Comparison of ENCODE assay signal across 2 cellular contexts in the genomic region with DNA sequence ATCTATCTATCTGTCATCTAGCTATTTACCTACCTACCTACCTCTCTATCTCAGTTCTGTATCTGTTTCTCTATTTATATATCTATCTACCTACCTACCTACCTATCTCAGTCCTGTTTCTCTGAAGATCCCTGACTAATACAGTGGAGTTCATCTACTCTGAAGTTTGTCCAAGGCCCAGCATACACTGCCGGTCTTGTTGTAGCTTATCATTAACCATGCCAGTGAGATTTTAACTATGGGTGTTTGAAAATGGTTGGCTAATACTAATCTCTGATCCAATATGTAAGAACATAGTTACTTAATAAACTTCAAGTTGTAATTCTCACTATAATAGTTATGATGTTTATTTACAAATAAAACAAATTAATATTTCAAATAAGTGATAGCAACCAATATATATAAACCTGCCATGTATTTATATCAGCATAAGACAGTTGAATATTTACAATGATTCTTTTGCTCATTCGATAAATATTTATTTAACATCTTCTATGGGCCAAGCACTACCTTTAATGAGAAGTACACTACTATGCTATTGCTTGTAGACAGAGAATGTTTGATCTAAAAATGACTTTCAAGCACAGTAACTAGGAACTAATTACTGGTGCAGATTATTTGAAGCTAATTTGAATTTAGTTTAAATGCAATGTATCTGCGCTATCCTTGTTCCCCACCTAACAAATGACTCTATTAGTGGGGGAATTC.
TF ChIP-seq lines count a peak whose summit lies in the region.

No MANE protein-coding gene starts in this region.

TF ChIP-seq in A549, 52 proteins besides CTCF, POLR2A, EP300 and RAD21 (continued from another document):
- TF ChIP-seq, protein P1, sequence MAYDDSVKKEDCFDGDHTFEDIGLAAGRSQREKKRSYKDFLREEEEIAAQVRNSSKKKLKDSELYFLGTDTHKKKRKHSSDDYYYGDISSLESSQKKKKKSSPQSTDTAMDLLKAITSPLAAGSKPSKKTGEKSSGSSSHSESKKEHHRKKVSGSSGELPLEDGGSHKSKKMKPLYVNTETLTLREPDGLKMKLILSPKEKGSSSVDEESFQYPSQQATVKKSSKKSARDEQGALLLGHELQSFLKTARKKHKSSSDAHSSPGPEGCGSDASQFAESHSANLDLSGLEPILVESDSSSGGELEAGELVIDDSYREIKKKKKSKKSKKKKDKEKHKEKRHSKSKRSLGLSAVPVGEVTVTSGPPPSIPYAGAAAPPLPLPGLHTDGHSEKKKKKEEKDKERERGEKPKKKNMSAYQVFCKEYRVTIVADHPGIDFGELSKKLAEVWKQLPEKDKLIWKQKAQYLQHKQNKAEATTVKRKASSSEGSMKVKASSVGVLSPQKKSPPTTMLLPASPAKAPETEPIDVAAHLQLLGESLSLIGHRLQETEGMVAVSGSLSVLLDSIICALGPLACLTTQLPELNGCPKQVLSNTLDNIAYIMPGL (CRISPR knock-in tag; IDR thresholded peaks at IDR 0.05; ENCODE audit: borderline replicate concordance), result no peak
- TF ChIP-seq NR3C1 (IDR thresholded peaks at IDR 0.05) (no peak), JUN (IDR thresholded peaks at IDR 0.05) (no peak), HOXB5 (CRISPR knock-in tag; IDR thresholded peaks at IDR 0.05) (no peak), HDAC2 (IDR thresholded peaks at IDR 0.05) (no peak), MAZ (IDR thresholded peaks at IDR 0.05; ENCODE audit: borderline replicate concordance, low read depth, low read length) (no peak), HEYL (CRISPR knock-in tag; IDR thresholded peaks at IDR 0.05) (no peak), FOXS1 (CRISPR knock-in tag; IDR thresholded peaks at IDR 0.05) (no peak), ZFP36 (IDR thresholded peaks at IDR 0.05; ENCODE audit: borderline replicate concordance, partially characterized antibody) (no peak), RFX5 (IDR thresholded peaks at IDR 0.05) (no peak), EHMT2 (IDR thresholded peaks at IDR 0.05; ENCODE audit: low read depth) (no peak), ZNF302 (CRISPR knock-in tag; IDR thresholded peaks at IDR 0.05) (no peak)
- TF ChIP-seq, protein P2, sequence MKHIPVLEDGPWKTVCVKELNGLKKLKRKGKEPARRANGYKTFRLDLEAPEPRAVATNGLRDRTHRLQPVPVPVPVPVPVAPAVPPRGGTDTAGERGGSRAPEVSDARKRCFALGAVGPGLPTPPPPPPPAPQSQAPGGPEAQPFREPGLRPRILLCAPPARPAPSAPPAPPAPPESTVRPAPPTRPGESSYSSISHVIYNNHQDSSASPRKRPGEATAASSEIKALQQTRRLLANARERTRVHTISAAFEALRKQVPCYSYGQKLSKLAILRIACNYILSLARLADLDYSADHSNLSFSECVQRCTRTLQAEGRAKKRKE (CRISPR knock-in tag; IDR thresholded peaks at IDR 0.05; ENCODE audit: low read depth), result no peak
TF ChIP-seq in A549: peak in this region for 0.

TF ChIP-seq in HepG2, 621 proteins besides CTCF, POLR2A, EP300 and RAD21 (continued from another document):
- TF ChIP-seq HOXD1 (CRISPR knock-in tag; IDR thresholded peaks at IDR 0.05) (no peak), SNAPC2 (CRISPR knock-in tag; IDR thresholded peaks at IDR 0.05) (no peak), NKX3-1 (CRISPR knock-in tag; IDR thresholded peaks at IDR 0.05) (no peak), ZNF768 (CRISPR knock-in tag; IDR thresholded peaks at IDR 0.05) (no peak), ZNF879 (CRISPR knock-in tag; IDR thresholded peaks at IDR 0.05) (no peak)
- TF ChIP-seq, protein P3, sequence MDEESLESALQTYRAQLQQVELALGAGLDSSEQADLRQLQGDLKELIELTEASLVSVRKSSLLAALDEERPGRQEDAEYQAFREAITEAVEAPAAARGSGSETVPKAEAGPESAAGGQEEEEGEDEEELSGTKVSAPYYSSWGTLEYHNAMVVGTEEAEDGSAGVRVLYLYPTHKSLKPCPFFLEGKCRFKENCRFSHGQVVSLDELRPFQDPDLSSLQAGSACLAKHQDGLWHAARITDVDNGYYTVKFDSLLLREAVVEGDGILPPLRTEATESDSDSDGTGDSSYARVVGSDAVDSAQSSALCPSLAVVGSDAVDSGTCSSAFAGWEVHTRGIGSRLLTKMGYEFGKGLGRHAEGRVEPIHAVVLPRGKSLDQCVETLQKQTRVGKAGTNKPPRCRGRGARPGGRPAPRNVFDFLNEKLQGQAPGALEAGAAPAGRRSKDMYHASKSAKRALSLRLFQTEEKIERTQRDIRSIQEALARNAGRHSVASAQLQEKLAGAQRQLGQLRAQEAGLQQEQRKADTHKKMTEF (CRISPR knock-in tag; IDR thresholded peaks at IDR 0.05), result no peak
- TF ChIP-seq, protein P4, sequence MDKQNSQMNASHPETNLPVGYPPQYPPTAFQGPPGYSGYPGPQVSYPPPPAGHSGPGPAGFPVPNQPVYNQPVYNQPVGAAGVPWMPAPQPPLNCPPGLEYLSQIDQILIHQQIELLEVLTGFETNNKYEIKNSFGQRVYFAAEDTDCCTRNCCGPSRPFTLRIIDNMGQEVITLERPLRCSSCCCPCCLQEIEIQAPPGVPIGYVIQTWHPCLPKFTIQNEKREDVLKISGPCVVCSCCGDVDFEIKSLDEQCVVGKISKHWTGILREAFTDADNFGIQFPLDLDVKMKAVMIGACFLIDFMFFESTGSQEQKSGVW (CRISPR knock-in tag; IDR thresholded peaks at IDR 0.05; ENCODE audit: borderline replicate concordance), result no peak
- TF ChIP-seq, protein P5, sequence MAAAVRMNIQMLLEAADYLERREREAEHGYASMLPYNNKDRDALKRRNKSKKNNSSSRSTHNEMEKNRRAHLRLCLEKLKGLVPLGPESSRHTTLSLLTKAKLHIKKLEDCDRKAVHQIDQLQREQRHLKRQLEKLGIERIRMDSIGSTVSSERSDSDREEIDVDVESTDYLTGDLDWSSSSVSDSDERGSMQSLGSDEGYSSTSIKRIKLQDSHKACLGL (CRISPR knock-in tag; IDR thresholded peaks at IDR 0.05), result no peak
- TF ChIP-seq, protein P6, sequence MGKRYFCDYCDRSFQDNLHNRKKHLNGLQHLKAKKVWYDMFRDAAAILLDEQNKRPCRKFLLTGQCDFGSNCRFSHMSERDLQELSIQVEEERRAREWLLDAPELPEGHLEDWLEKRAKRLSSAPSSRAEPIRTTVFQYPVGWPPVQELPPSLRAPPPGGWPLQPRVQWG (CRISPR knock-in tag; IDR thresholded peaks at IDR 0.05; ENCODE audit: borderline replicate concordance, low read depth), result no peak
- TF ChIP-seq, protein P7, sequence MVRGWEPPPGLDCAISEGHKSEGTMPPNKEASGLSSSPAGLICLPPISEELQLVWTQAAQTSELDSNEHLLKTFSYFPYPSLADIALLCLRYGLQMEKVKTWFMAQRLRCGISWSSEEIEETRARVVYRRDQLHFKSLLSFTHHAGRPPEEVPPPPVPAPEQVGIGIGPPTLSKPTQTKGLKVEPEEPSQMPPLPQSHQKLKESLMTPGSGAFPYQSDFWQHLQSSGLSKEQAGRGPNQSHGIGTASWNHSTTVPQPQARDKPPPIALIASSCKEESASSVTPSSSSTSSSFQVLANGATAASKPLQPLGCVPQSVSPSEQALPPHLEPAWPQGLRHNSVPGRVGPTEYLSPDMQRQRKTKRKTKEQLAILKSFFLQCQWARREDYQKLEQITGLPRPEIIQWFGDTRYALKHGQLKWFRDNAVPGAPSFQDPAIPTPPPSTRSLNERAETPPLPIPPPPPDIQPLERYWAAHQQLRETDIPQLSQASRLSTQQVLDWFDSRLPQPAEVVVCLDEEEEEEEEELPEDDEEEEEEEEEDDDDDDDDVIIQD (CRISPR knock-in tag; IDR thresholded peaks at IDR 0.05; ENCODE audit: low read depth), result no peak
TF ChIP-seq in HepG2: peak in this region for 0.
